In genomic region chr2:61291851-61292575, GRCh38 we compare ENCODE assay signal across 14 cellular contexts.
"Had no signal": no experiment of that assay in that cellular context is flagged by ENCODE, and none has a peak within 500 bp of the region (broad histone marks: within the 10 kb centered on the region; RNA-seq: fewer than 3 reads in every experiment).

No MANE protein-coding gene starts in this region.

- H3K4me3 ChIP-seq: dorsolateral prefrontal cortex, left ventricle myocardium inferior, transverse colon, vagina had no signal

- H3K27ac ChIP-seq: dorsolateral prefrontal cortex, left ventricle myocardium inferior, transverse colon, vagina had no signal

- H3K4me1 ChIP-seq: left ventricle myocardium inferior, vagina had no signal

- H3K9me3 ChIP-seq: left ventricle myocardium inferior, transverse colon, vagina had no signal

- DNase-seq: activated CD4-positive, alpha-beta T cell treated with anti-CD3 and anti-CD28 coated beads, Interleukin-2, amount 10 ng/mL, durations not matched to agents 7 days and 5 days; activated CD8-positive, alpha-beta memory T cell treated with anti-CD3 and anti-CD28 coated beads, Interleukin-2, amount 50 U/mL, for 48 hours; activated naive CD4-positive, alpha-beta T cell treated with Interleukin-2 at 50 U/mL for 16 hours; dorsolateral prefrontal cortex; glutamatergic neuron; hypothalamus; left ventricle myocardium inferior; natural killer cell; posterior cingulate gyrus; stimulated activated CD4-positive, alpha-beta T cell treated with anti-CD3 and anti-CD28 coated beads, Interleukin-2, amount 100 ng/mL, for 48 hours; stimulated activated naive CD4-positive, alpha-beta T cell treated with Interleukin-2 at 50 U/mL for 16 hours; substantia nigra; transverse colon had no signal
